In genomic region chr19:15815306-15815705, GRCh38 we compare ENCODE assay signal across 20 cellular contexts. TPM values are rescaled to one million over a fixed set of nuclear protein-coding genes. Genes with fewer than 3 reads are reported as not detected.
"Had no signal": no experiment of that assay in that cellular context is flagged by ENCODE, and none has a peak within 500 bp of the region (broad histone marks: within the 10 kb centered on the region; RNA-seq: fewer than 3 reads in every experiment).

TSS of gene OR10H1 (minus strand) at chr19:15815664. CDS start at chr19:15808037, 7,627 bp downstream.

- H3K4me1 Mint-ChIP-seq: brain had no signal

- DNase-seq: activated CD4-positive, alpha-beta T cell treated with anti-CD3 and anti-CD28 coated beads, Interleukin-2, amount 50 U/mL, for 4 hours; activated effector memory CD4-positive, alpha-beta T cell treated with Interleukin-2 at 50 U/mL for 16 hours; activated T-cell treated with anti-CD3 and anti-CD28 coated beads, Interleukin-2, amount 50 U/mL, for 1 hour; cerebellar nuclear complex; effector memory CD8-positive, alpha-beta T cell; glutamatergic neuron; left cardiac atrium; stimulated activated CD4-positive, alpha-beta T cell treated with anti-CD3 and anti-CD28 coated beads, Interleukin-12 subunit alpha, Interleukin-12 subunit beta, amount 100 ng/mL, for 4 hours; stimulated activated CD4-positive, alpha-beta T cell treated with anti-CD3 and anti-CD28 coated beads, Interleukin-2, amount 100 ng/mL, for 48 hours; stimulated activated naive CD8-positive, alpha-beta T cell treated with anti-CD3 and anti-CD28 coated beads, Interleukin-15, Interleukin-2, amounts not matched to agents 100 U/mL and 50 U/mL, for 24 hours had no signal

- H3K27ac Mint-ChIP-seq: activated naive CD4-positive, alpha-beta T cell treated with anti-CD3 and anti-CD28 coated beads, Interleukin-2, amount 50 U/mL, for 24 hours; brain; dendritic cell treated with granulocyte-macrophage colony-stimulating factor and Interleukin-4, amounts not matched to agents 40 ng/mL and 50 ng/mL, for 4 days; natural killer cell treated with Interleukin-12 subunit alpha and Interleukin-12 subunit beta and Interleukin-15 and Interleukin-18, amount 100 ng/mL, for 72 hours had no signal

- H3K4me3 ChIP-seq: suprapubic skin had no signal

- H3K9me3 ChIP-seq: suprapubic skin had no signal

- H3K27me3 Mint-ChIP-seq: activated naive CD4-positive, alpha-beta T cell treated with anti-CD3 and anti-CD28 coated beads, Interleukin-2, amount 50 U/mL, for 24 hours had no signal

- H3K4me1 ChIP-seq: suprapubic skin had no signal

- H3K27ac ChIP-seq: suprapubic skin had no signal

- H3K36me3 ChIP-seq: suprapubic skin had no signal

- H3K4me3 Mint-ChIP-seq: activated naive CD4-positive, alpha-beta T cell treated with anti-CD3 and anti-CD28 coated beads, Interleukin-2, amount 50 U/mL, for 24 hours; brain; dendritic cell treated with granulocyte-macrophage colony-stimulating factor and Interleukin-4, amounts not matched to agents 40 ng/mL and 50 ng/mL, for 4 days; effector memory CD8-positive, alpha-beta T cell; natural killer cell treated with Interleukin-12 subunit alpha and Interleukin-12 subunit beta and Interleukin-15 and Interleukin-18, amount 100 ng/mL, for 72 hours had no signal

- ATAC-seq: activated CD4-positive, CD25-positive, alpha-beta regulatory T cell treated with anti-CD3 and anti-CD28 coated beads, Interleukin-2, amount 50 U/mL, for 24 hours; effector memory CD8-positive, alpha-beta T cell; left cardiac atrium; natural killer cell treated with Interleukin-12 subunit alpha and Interleukin-12 subunit beta and Interleukin-15 and Interleukin-18, amount 100 ng/mL, for 72 hours; stimulated activated naive CD8-positive, alpha-beta T cell treated with anti-CD3 and anti-CD28 coated beads, Interleukin-15, Interleukin-2, amounts not matched to agents 100 U/mL and 50 U/mL, for 24 hours had no signal

- H3K36me3 Mint-ChIP-seq: activated naive CD4-positive, alpha-beta T cell treated with anti-CD3 and anti-CD28 coated beads, Interleukin-2, amount 50 U/mL, for 24 hours; brain; natural killer cell treated with Interleukin-12 subunit alpha and Interleukin-12 subunit beta and Interleukin-15 and Interleukin-18, amount 100 ng/mL, for 72 hours had no signal

- H3K9me3 Mint-ChIP-seq: activated naive CD4-positive, alpha-beta T cell treated with anti-CD3 and anti-CD28 coated beads, Interleukin-2, amount 50 U/mL, for 24 hours; dendritic cell treated with granulocyte-macrophage colony-stimulating factor and Interleukin-4, amounts not matched to agents 40 ng/mL and 50 ng/mL, for 4 days; effector memory CD8-positive, alpha-beta T cell; natural killer cell treated with Interleukin-12 subunit alpha and Interleukin-12 subunit beta and Interleukin-15 and Interleukin-18, amount 100 ng/mL, for 72 hours had no signal

RNA-seq across cellular contexts. Expression of gene OR10H1, which starts in this region (rescaled TPM):
- total RNA-seq: epithelial cell of proximal tubule, left cardiac atrium, omental fat pad, pulmonary artery endothelial cell, suprapubic skin had no signal
- polyA plus RNA-seq: urinary bladder had no signal
